Comparison of ENCODE assay signal across 9 cellular contexts in the genomic region with DNA sequence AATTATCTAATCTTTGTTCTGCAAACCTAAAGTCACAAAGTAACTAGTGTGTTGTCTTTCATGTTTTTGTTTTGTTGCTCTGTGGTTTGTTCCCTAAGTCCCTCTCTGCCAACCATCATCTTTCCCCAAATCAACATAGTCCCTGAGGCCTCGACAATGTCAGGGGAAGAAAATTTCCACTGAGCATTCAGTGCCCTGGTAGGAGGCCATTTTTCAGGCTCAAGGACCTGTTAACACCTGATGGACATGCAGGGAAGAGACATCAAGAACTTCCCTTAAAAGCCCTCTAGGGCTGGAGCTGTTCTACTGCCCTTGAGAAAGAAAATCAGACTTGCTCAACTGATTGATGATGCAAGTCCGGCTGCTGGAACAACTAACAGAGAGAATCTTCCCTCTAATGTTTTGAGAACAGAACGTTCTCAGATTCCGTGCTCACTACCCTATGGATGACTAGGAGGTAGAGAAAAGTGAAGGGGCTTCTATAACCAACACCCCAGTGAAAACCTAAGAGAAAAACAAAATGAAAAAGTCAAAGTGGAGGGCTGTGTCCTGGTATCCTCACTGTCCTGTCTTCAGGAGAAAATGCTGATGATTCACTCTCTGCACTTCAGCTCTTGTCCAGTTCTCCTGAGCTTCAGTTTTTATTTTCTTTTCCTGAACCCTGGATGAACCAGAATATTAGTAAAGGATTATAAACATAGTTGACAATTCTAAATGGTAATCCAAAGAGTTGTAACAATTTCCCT.
DNase-seq lines count a peak whose midpoint lies in the region; ATAC-seq and TF ChIP-seq lines count a peak whose summit lies in the region.
"Had no signal": no experiment of that assay in that cellular context is flagged by ENCODE, and none has a peak within 500 bp of the region (broad histone marks: within the 10 kb centered on the region; RNA-seq: fewer than 3 reads in every experiment).

No MANE protein-coding gene starts in this region.

- TF ChIP-seq CTCF in coronary artery (IDR thresholded peaks at IDR 0.05): no peak

- intact Hi-C loops in aorta (cut with DNase I): no loop called here

- H3K4me1 ChIP-seq in aorta (ENCODE audit: control insufficient read depth in 1 of 2, insufficient read depth in 2 of 2, low read length in 2 of 2): peaks cover 6 to 7% of the 10 kb centered on the region in 2 donors

- H3K9me3 Mint-ChIP-seq in activated naive CD4-positive, alpha-beta T cell treated with anti-CD3 and anti-CD28 coated beads, Interleukin-2, amount 50 U/mL, for 72 hours: peaks cover 6 to 11% of the 10 kb centered on the region in 2 donors

- H3K27ac ChIP-seq in coronary artery (peak overlapping the region; percentile 55 to 84), aorta (ENCODE audit: low read depth in 1 of 2, low read length in 2 of 2) (peak overlapping the region in 1 of 2 donors; percentile 23)

- H3K27me3 ChIP-seq in aorta (ENCODE audit: control insufficient read depth in 1 of 2, insufficient read depth in 2 of 2, low read length in 1 of 2): no peaks in the 10 kb centered on the region

- WGBS in aorta, 2 donors: 11 to 21% methylated on average over 4 of the region's 4 CpGs

- no peaks in the 10 kb centered on the region for H3K36me3 ChIP-seq in aorta (ENCODE audit: control insufficient read depth in 1 of 2, insufficient read depth in 2 of 2, low read length in 1 of 2)

- H3K9me3 ChIP-seq in aorta (ENCODE audit: control insufficient read depth, low read length): no peaks in the 10 kb centered on the region

- H3K4me3 ChIP-seq in coronary artery: peak overlapping the region; percentile 6
- H3K4me3 ChIP-seq in aorta (ENCODE audit: low read length in 2 of 2): no peak overlapping the region
- H3K4me3 ChIP-seq: skin epidermis had no signal

- H3K36me3 Mint-ChIP-seq in activated naive CD4-positive, alpha-beta T cell treated with anti-CD3 and anti-CD28 coated beads, Interleukin-2, amount 50 U/mL, for 72 hours: peaks cover 10 to 23% of the 10 kb centered on the region in 2 donors

- DNase-seq in activated naive CD4-positive, alpha-beta T cell treated with anti-CD3 and anti-CD28 coated beads, Interleukin-2, amount 50 U/mL, for 72 hours (ENCODE audit: low spot score in 2 of 2): no peak
- DNase-seq in activated naive CD4-positive, alpha-beta T cell treated with anti-CD3 and anti-CD28 coated beads, Interleukin-2, amount 50 U/mL, for 16 hours: no peak
- peak; percentile 77 for DNase-seq in coronary artery (ENCODE audit: low spot score)
- DNase-seq in mucosa of gallbladder (ENCODE audit: low spot score): peak; percentile 40
- DNase-seq in aorta: no peak
- DNase-seq in NCI-H2081 treated with DMSO at 0.1 percent for 48 hours (lab: John Stamatoyannopoulos, UW): no peak
- DNase-seq in activated gamma-delta T cell (lab: John Stamatoyannopoulos, UW): no peak

- ATAC-seq in activated naive CD4-positive, alpha-beta T cell treated with anti-CD3 and anti-CD28 coated beads, Interleukin-2, amount 50 U/mL, for 72 hours: peak in 1 of 2 donors; percentile 38
- ATAC-seq in aorta (ENCODE audit: low FRiP score): peak; percentile 77
- ATAC-seq in HG02623 (IDR thresholded peaks at IDR 0.05; ENCODE audit: unreplicated experiment): no peak

- H3K27ac Mint-ChIP-seq in activated naive CD4-positive, alpha-beta T cell treated with anti-CD3 and anti-CD28 coated beads, Interleukin-2, amount 50 U/mL, for 72 hours: peak overlapping the region; percentile 75 to 86

Comparison
In these comparisons a context has a peak if more than half of its experiments do, and no peak if none do; other contexts are left out.
1. DNase-seq: peak in coronary artery (single experiment) and mucosa of gallbladder (single experiment); none in activated naive CD4-positive, alpha-beta T cell treated with anti-CD3 and anti-CD28 coated beads, Interleukin-2, amount 50 U/mL, for 72 hours (0 of 2), activated naive CD4-positive, alpha-beta T cell treated with anti-CD3 and anti-CD28 coated beads, Interleukin-2, amount 50 U/mL, for 16 hours (single experiment), aorta (0 of 2), NCI-H2081 treated with DMSO at 0.1 percent for 48 hours (single experiment) and activated gamma-delta T cell (single experiment).